ENCODE assay signal across 9 cellular contexts in the genomic region with DNA sequence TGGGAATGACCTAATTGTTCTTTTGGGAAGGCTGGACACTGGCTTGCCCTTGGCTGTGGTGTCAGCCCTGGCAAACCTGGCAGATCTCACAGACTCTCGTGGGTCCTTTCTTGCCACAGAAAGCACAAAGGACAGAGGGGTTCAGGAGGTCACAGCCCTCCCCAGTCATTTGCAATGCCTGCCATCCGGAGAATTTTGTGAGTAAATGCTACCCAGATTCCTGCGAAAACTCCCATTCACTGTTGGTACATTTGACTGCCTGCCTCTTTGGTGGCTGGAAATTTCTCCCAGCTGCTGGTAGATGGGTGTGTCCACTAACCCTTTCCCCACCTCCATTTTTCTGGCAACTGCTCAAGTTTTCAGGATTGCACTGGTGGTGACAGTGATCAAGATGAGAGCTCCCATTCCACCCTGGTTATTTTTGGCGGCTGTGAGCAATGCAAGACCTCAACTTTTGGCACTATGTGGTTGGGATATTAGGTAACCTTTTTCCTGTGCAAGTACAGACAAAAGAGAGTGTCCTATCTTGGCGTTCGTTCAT.
A peak's percentile ranks its signal among the peaks of the same experiment; 100 is the strongest.
DNase-seq lines count a peak whose midpoint lies in the region; ATAC-seq and TF ChIP-seq lines count a peak whose summit lies in the region.
"Had no signal": no experiment of that assay in that cellular context is flagged by ENCODE, and none has a peak within 500 bp of the region (broad histone marks: within the 10 kb centered on the region; RNA-seq: fewer than 3 reads in every experiment).

No MANE protein-coding gene starts in this region.

- H3K27me3 ChIP-seq in GM23338 (ENCODE audit: insufficient read depth) (no peaks in the 10 kb centered on the region), gastrocnemius medialis (no peaks in the 10 kb centered on the region)

- H3K4me1 ChIP-seq in GM23338 (ENCODE audit: insufficient read depth) (peaks cover 65% of the 10 kb centered on the region), gastrocnemius medialis (peaks cover 15 to 29% of the 10 kb centered on the region in 2 donors)
- H3K4me1 ChIP-seq: HAP-1 had no signal

- H2AFZ ChIP-seq in GM23338: no peak overlapping the region

- H3K4me3 ChIP-seq in GM23338 (no peak overlapping the region), fibroblast of mammary gland (ENCODE audit: control insufficient read depth, low read depth, low read length) (no peak overlapping the region), gastrocnemius medialis (no peak overlapping the region)
- H3K4me3 ChIP-seq: HAP-1 had no signal

- H3K27ac Mint-ChIP-seq in GM23338: no peak overlapping the region

- H3K27me3 Mint-ChIP-seq in GM23338 (ENCODE audit: insufficient read depth, low read depth, poor library complexity): peaks cover 4% of the 10 kb centered on the region

- no peak for ATAC-seq in GM23338
- ATAC-seq in gastrocnemius medialis: peak; percentile 98 to 99
- no peak for ATAC-seq in GM21723 (IDR thresholded peaks at IDR 0.05; ENCODE audit: unreplicated experiment)
- ATAC-seq in HG03139 (IDR thresholded peaks at IDR 0.05; ENCODE audit: unreplicated experiment): no peak

- TF ChIP-seq CTCF in GM23338 (conservative IDR thresholded peaks at IDR 0.05; ENCODE audit: low read depth in 2 of 2) (no peak), fibroblast of mammary gland (conservative IDR thresholded peaks at IDR 0.05; ENCODE audit: control insufficient read depth, insufficient read depth, low read depth, low read length) (no peak), gastrocnemius medialis (IDR thresholded peaks at IDR 0.05 in 4 of 5, conservative IDR thresholded peaks at IDR 0.05 in 1 of 5) (no peak)

- peak overlapping the region; percentile 28 for H3K27ac ChIP-seq in GM23338 (ENCODE audit: low read depth)
- peak overlapping the region; percentile 70 to 79 (median 74) for H3K27ac ChIP-seq in gastrocnemius medialis

- intact Hi-C loops in gastrocnemius medialis (cut with DNase I; ENCODE audit: low total_unique reads): loop anchor here (1.0 to 2.0 kb wide), 3 partner anchors 19 to 174 kb away; no protein-coding TSS in a partner anchor

- H3K79me2 ChIP-seq in GM23338 (replicated peaks; ENCODE audit: insufficient read depth): peaks cover 33% of the 10 kb centered on the region

- H3K9me2 ChIP-seq in GM23338 (ENCODE audit: insufficient read depth): peaks cover 8% of the 10 kb centered on the region

- 0 out of 2 replicates have a peak, but pooled peaks cover 5% of the 10 kb centered on the region for H4K20me1 ChIP-seq in GM23338 (replicated peaks; ENCODE audit: insufficient read depth)

- H3K36me3 ChIP-seq in GM23338 (ENCODE audit: insufficient read depth) (no peaks in the 10 kb centered on the region), gastrocnemius medialis (no peaks in the 10 kb centered on the region)
- H3K36me3 ChIP-seq: HAP-1 had no signal

- peaks cover 27% of the 10 kb centered on the region for H3K36me3 Mint-ChIP-seq in GM23338 (ENCODE audit: low read depth)

- in situ Hi-C loops in gastrocnemius medialis (cut with MboI; ENCODE audit: low sequenced_read_pairs in 4 of 4): no loop called here

- no peak for TF ChIP-seq POLR2A in gastrocnemius medialis (IDR thresholded peaks at IDR 0.05)

- no peaks in the 10 kb centered on the region for H3K9me3 Mint-ChIP-seq in GM23338

- H3F3A ChIP-seq in GM23338 (replicated peaks; ENCODE audit: low read depth): peaks cover 3% of the 10 kb centered on the region

- H3K4me2 ChIP-seq in GM23338: peak overlapping the region; percentile 22; the same call in 1 of the 2 replicates

- H3K4me1 Mint-ChIP-seq in GM23338: peaks cover 87% of the 10 kb centered on the region

- DNase-seq in GM23338 (ENCODE audit: low spot score): peak; percentile 49
- DNase-seq in NCI-H69 (lab: John Stamatoyannopoulos, UW): peak; percentile 84
- DNase-seq in fibroblast of mammary gland (ENCODE audit: low read depth): peak; percentile 95
- peak; percentile 90 to 93 for DNase-seq in gastrocnemius medialis
- DNase-seq in NCI-H1930 (lab: John Stamatoyannopoulos, UW): no peak
- no peak for DNase-seq in activated CD4-positive, alpha-beta T cell treated with anti-CD3 and anti-CD28 coated beads, Interleukin-2, amount 50 U/mL, for 1 hour

- no peaks in the 10 kb centered on the region for H3K9me3 ChIP-seq in gastrocnemius medialis
- H3K9me3 ChIP-seq: HAP-1 had no signal

- no peak overlapping the region for H3K4me3 Mint-ChIP-seq in GM23338

TF ChIP-seq in GM23338, 12 proteins besides CTCF, POLR2A, EP300 and RAD21 (continues in another document):
- TF ChIP-seq STAT1 (IDR thresholded peaks at IDR 0.05; ENCODE audit: unreplicated experiment) (no peak), EZH2phosphoT487 (IDR thresholded peaks at IDR 0.05; ENCODE audit: unreplicated experiment) (no peak), CREB1 (CRISPR knock-in tag; IDR thresholded peaks at IDR 0.05; ENCODE audit: low read depth) (no peak), POLR2AphosphoS5 (IDR thresholded peaks at IDR 0.05; ENCODE audit: low read depth) (no peak), NANOG (IDR thresholded peaks at IDR 0.05; ENCODE audit: borderline replicate concordance) (no peak), EZH2 (IDR thresholded peaks at IDR 0.05; ENCODE audit: low read depth, unreplicated experiment) (no peak)
- TF ChIP-seq, protein P1, sequence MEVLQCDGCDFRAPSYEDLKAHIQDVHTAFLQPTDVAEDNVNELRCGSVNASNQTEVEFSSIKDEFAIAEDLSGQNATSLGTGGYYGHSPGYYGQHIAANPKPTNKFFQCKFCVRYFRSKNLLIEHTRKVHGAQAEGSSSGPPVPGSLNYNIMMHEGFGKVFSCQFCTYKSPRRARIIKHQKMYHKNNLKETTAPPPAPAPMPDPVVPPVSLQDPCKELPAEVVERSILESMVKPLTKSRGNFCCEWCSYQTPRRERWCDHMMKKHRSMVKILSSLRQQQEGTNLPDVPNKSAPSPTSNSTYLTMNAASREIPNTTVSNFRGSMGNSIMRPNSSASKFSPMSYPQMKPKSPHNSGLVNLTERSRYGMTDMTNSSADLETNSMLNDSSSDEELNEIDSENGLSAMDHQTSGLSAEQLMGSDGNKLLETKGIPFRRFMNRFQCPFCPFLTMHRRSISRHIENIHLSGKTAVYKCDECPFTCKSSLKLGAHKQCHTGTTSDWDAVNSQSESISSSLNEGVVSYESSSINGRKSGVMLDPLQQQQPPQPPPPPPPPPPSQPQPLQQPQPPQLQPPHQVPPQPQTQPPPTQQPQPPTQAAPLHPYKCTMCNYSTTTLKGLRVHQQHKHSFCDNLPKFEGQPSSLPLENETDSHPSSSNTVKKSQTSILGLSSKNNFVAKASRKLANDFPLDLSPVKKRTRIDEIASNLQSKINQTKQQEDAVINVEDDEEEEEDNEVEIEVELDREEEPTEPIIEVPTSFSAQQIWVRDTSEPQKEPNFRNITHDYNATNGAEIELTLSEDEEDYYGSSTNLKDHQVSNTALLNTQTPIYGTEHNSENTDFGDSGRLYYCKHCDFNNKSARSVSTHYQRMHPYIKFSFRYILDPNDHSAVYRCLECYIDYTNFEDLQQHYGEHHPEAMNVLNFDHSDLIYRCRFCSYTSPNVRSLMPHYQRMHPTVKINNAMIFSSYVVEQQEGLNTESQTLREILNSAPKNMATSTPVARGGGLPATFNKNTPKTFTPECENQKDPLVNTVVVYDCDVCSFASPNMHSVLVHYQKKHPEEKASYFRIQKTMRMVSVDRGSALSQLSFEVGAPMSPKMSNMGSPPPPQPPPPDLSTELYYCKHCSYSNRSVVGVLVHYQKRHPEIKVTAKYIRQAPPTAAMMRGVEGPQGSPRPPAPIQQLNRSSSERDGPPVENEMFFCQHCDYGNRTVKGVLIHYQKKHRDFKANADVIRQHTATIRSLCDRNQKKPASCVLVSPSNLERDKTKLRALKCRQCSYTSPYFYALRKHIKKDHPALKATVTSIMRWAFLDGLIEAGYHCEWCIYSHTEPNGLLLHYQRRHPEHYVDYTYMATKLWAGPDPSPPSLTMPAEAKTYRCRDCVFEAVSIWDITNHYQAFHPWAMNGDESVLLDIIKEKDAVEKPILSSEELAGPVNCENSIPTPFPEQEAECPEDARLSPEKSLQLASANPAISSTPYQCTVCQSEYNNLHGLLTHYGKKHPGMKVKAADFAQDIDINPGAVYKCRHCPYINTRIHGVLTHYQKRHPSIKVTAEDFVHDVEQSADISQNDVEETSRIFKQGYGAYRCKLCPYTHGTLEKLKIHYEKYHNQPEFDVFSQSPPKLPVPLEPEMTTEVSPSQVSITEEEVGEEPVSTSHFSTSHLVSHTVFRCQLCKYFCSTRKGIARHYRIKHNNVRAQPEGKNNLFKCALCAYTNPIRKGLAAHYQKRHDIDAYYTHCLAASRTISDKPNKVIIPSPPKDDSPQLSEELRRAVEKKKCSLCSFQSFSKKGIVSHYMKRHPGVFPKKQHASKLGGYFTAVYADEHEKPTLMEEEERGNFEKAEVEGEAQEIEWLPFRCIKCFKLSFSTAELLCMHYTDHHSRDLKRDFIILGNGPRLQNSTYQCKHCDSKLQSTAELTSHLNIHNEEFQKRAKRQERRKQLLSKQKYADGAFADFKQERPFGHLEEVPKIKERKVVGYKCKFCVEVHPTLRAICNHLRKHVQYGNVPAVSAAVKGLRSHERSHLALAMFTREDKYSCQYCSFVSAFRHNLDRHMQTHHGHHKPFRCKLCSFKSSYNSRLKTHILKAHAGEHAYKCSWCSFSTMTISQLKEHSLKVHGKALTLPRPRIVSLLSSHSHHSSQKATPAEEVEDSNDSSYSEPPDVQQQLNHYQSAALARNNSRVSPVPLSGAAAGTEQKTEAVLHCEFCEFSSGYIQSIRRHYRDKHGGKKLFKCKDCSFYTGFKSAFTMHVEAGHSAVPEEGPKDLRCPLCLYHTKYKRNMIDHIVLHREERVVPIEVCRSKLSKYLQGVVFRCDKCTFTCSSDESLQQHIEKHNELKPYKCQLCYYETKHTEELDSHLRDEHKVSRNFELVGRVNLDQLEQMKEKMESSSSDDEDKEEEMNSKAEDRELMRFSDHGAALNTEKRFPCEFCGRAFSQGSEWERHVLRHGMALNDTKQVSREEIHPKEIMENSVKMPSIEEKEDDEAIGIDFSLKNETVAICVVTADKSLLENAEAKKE (CRISPR knock-in tag; IDR thresholded peaks at IDR 0.05): no peak

Comparison
In these comparisons a context has a peak if more than half of its experiments do, and no peak if none do; other contexts are left out.
1. ATAC-seq: peak in gastrocnemius medialis (2 of 2); none in GM23338 (single experiment), GM21723 (single experiment) and HG03139 (single experiment).
2. DNase-seq: peak in GM23338 (single experiment), NCI-H69 (single experiment), fibroblast of mammary gland (single experiment) and gastrocnemius medialis (2 of 2); none in NCI-H1930 (0 of 2) and activated CD4-positive, alpha-beta T cell treated with anti-CD3 and anti-CD28 coated beads, Interleukin-2, amount 50 U/mL, for 1 hour (single experiment).